In genomic region chr7:130092598-130092997, GRCh38 we compare ENCODE assay signal across 18 cellular contexts. TPM values are rescaled to one million over a fixed set of nuclear protein-coding genes. Genes with fewer than 3 reads are reported as not detected.
A peak's percentile ranks its signal among the peaks of the same experiment; 100 is the strongest.
DNase-seq lines count a peak whose midpoint lies in the region; ATAC-seq and TF ChIP-seq lines count a peak whose summit lies in the region.
"Had no signal": no experiment of that assay in that cellular context is flagged by ENCODE, and none has a peak within 500 bp of the region (broad histone marks: within the 10 kb centered on the region; RNA-seq: fewer than 3 reads in every experiment).

No MANE protein-coding gene starts in this region.

- peaks cover 32% of the 10 kb centered on the region for H3K4me1 Mint-ChIP-seq in activated B cell treated with CpG ODN at 0.5 μM for 24 hours
- H3K4me1 Mint-ChIP-seq in stimulated activated memory B cell treated with anti-CD40 and anti-IgM and Interleukin-4, amounts not matched to agents 10 μg/mL and 1 μg/mL and 100 μg/mL, for 72 hours = peaks cover 34% of the 10 kb centered on the region

- POLR2A ChIA-PET in activated B cell treated with CpG ODN at 0.5 μM for 24 hours (lab: Charles Lee) = interaction anchor here (1.2 kb wide), 1 partner anchor 113 kb away, joined by 4 read pairs; the partner anchor contains the start of gene TMEM209

- peak overlapping the region; percentile 66 for H3K4me3 Mint-ChIP-seq in activated B cell treated with CpG ODN at 0.5 μM for 24 hours
- peak overlapping the region; percentile 62 for H3K4me3 Mint-ChIP-seq in stimulated activated memory B cell treated with anti-CD40 and anti-IgM and Interleukin-4, amounts not matched to agents 10 μg/mL and 1 μg/mL and 100 μg/mL, for 72 hours
- H3K4me3 Mint-ChIP-seq: T-cell had no signal

- no peaks in the 10 kb centered on the region for H3K27me3 Mint-ChIP-seq in activated B cell treated with CpG ODN at 0.5 μM for 24 hours
- no peaks in the 10 kb centered on the region for H3K27me3 Mint-ChIP-seq in stimulated activated memory B cell treated with anti-CD40 and anti-IgM and Interleukin-4, amounts not matched to agents 10 μg/mL and 1 μg/mL and 100 μg/mL, for 72 hours
- H3K27me3 Mint-ChIP-seq: T-cell had no signal

- H3K27ac Mint-ChIP-seq in activated B cell treated with CpG ODN at 0.5 μM for 24 hours = peak overlapping the region; percentile 89
- peak overlapping the region; percentile 67 for H3K27ac Mint-ChIP-seq in stimulated activated memory B cell treated with anti-CD40 and anti-IgM and Interleukin-4, amounts not matched to agents 10 μg/mL and 1 μg/mL and 100 μg/mL, for 72 hours
- H3K27ac Mint-ChIP-seq: T-cell had no signal

- DNase-seq in activated B cell treated with CpG ODN at 0.5 μM for 24 hours (no peak), OCI-M2 (lab: John Stamatoyannopoulos, UW; ENCODE audit: unreplicated experiment) (no peak), KG1 (lab: John Stamatoyannopoulos, UW) (no peak)
- DNase-seq: activated CD4-positive, alpha-beta T cell treated with anti-CD3 and anti-CD28 coated beads for 48 hours; body of pancreas; head of caudate nucleus; left ventricle myocardium inferior; NCI-H1694 treated with DMSO at 0.1 percent for 48 hours; PC-9; SIG-M5; stimulated activated CD4-positive, alpha-beta T cell treated with anti-CD3 and anti-CD28 coated beads, Interleukin-2, amount 100 ng/mL, for 48 hours; T-cell; trophoblast cell had no signal

- peak; percentile 16 for TF ChIP-seq POLR2A in GM19099 (IDR thresholded peaks at IDR 0.05; ENCODE audit: extremely low read depth, insufficient read length, low read depth)

- intact Hi-C loops in activated B cell treated with CpG ODN at 0.5 μM for 24 hours (cut with micrococcal nuclease) = no loop called here

- ATAC-seq in HG03342 (IDR thresholded peaks at IDR 0.05; ENCODE audit: unreplicated experiment) (peak; percentile 73), activated B cell treated with CpG ODN at 0.5 μM for 24 hours (ENCODE audit: low read depth) (peak; percentile 45), GM18517 (IDR thresholded peaks at IDR 0.05; ENCODE audit: unreplicated experiment) (no peak)
- ATAC-seq in stimulated activated memory B cell treated with anti-CD40 and anti-IgM and Interleukin-4, amounts not matched to agents 10 μg/mL and 1 μg/mL and 100 μg/mL, for 72 hours = no peak
- ATAC-seq: body of pancreas, HCT116, T-cell had no signal

- no peaks in the 10 kb centered on the region for H3K9me3 Mint-ChIP-seq in activated B cell treated with CpG ODN at 0.5 μM for 24 hours
- no peaks in the 10 kb centered on the region for H3K9me3 Mint-ChIP-seq in stimulated activated memory B cell treated with anti-CD40 and anti-IgM and Interleukin-4, amounts not matched to agents 10 μg/mL and 1 μg/mL and 100 μg/mL, for 72 hours
- H3K9me3 Mint-ChIP-seq: T-cell had no signal

- H3K36me3 Mint-ChIP-seq in activated B cell treated with CpG ODN at 0.5 μM for 24 hours (ENCODE audit: low read depth) = peaks cover 9% of the 10 kb centered on the region
- H3K36me3 Mint-ChIP-seq in stimulated activated memory B cell treated with anti-CD40 and anti-IgM and Interleukin-4, amounts not matched to agents 10 μg/mL and 1 μg/mL and 100 μg/mL, for 72 hours = no peaks in the 10 kb centered on the region

- no peak for TF ChIP-seq CTCF in activated B cell treated with CpG ODN at 0.5 μM for 24 hours (IDR thresholded peaks at IDR 0.05)

- CTCF ChIA-PET in activated B cell treated with CpG ODN at 0.5 μM for 24 hours (lab: Charles Lee) = no interaction called here

RNA-seq across cellular contexts. Expression of gene KLHDC10, which starts 22.3 kb away (rescaled TPM):
- 17.2 and 21.0 TPM in 2 replicates for total RNA-seq in activated B cell treated with CpG ODN at 0.5 μM for 24 hours

RNA-seq across cellular contexts. Expression of gene ZC3HC1, which starts 41.4 kb away (rescaled TPM):
- total RNA-seq in activated B cell treated with CpG ODN at 0.5 μM for 24 hours = 23.0 and 28.8 TPM in 2 replicates

Comparison
In these comparisons a context has a peak if more than half of its experiments do, and no peak if none do; other contexts are left out.
1. ATAC-seq: peak in HG03342 (single experiment) and activated B cell treated with CpG ODN at 0.5 μM for 24 hours (single experiment); none in stimulated activated memory B cell treated with anti-CD40 and anti-IgM and Interleukin-4, amounts not matched to agents 10 μg/mL and 1 μg/mL and 100 μg/mL, for 72 hours (single experiment) and GM18517 (single experiment).